In genomic region chr20:38674178-38675133, GRCh38 we compare ENCODE assay signal across 8 cellular contexts. TPM values are rescaled to one million over a fixed set of nuclear protein-coding genes. Genes with fewer than 3 reads are reported as not detected.
DNase-seq lines count a peak whose midpoint lies in the region; TF ChIP-seq lines count a peak whose summit lies in the region.

No MANE protein-coding gene starts in this region.

- no peaks in the 10 kb centered on the region for H3K36me3 ChIP-seq in CD8-positive, alpha-beta memory T cell (ENCODE audit: insufficient read depth, low read length)
- no peaks in the 10 kb centered on the region for H3K36me3 ChIP-seq in right atrium auricular region
- H3K36me3 ChIP-seq in rectal smooth muscle tissue (ENCODE audit: control insufficient read depth, insufficient read depth, low read length), result no peaks in the 10 kb centered on the region
- H3K36me3 ChIP-seq in uterus, result no peaks in the 10 kb centered on the region

- intact Hi-C loops in uterus (cut with DNase I; ENCODE audit: low total_unique reads), result no loop called here

- H3K27me3 ChIP-seq in CD8-positive, alpha-beta memory T cell (ENCODE audit: insufficient read depth, low read length, poor library complexity, severe bottlenecking), result peaks cover 5% of the 10 kb centered on the region
- H3K27me3 ChIP-seq in right atrium auricular region (no peaks in the 10 kb centered on the region), rectal smooth muscle tissue (ENCODE audit: control insufficient read depth, insufficient read depth, low read length) (peaks cover 14% of the 10 kb centered on the region), uterus (peaks cover 0 to 21% of the 10 kb centered on the region in 2 donors)

- H3K9me3 ChIP-seq in CD8-positive, alpha-beta memory T cell (ENCODE audit: low read length), result no peaks in the 10 kb centered on the region
- H3K9me3 ChIP-seq in right atrium auricular region, result no peaks in the 10 kb centered on the region
- H3K9me3 ChIP-seq in uterus, result no peaks in the 10 kb centered on the region

- H3K9me3 Mint-ChIP-seq in CD8-positive, alpha-beta memory T cell, result peaks cover 0 to 6% (median 0%) of the 10 kb centered on the region in 5 donors

- H3K36me3 Mint-ChIP-seq in CD8-positive, alpha-beta memory T cell, result no peaks in the 10 kb centered on the region

- H3K4me3 Mint-ChIP-seq in CD8-positive, alpha-beta memory T cell, result peak overlapping the region; percentile 78 to 89 (median 84)

- DNase-seq in CD8-positive, alpha-beta memory T cell, result peak; percentile 38 to 67 (median 54)
- DNase-seq in HFF-Myc (ENCODE audit: extremely low read depth, low read depth) (no peak), SK-MEL-5 (ENCODE audit: low read depth, low spot score) (peak; percentile 42), right atrium auricular region (ENCODE audit: low spot score) (no peak), uterus (no peak)
- peak; percentile 21 for DNase-seq in activated naive CD8-positive, alpha-beta T cell treated with anti-CD3 and anti-CD28 coated beads, Interleukin-2, amount 50 U/mL, for 16 hours (ENCODE audit: low read depth, low spot score)
- no peak for DNase-seq in NK-92 treated with Interleukin-12 subunit alpha and Interleukin-12 subunit beta, amount 100 ng/mL, for 24 hours (lab: John Stamatoyannopoulos, UW)

- H3K4me1 ChIP-seq in CD8-positive, alpha-beta memory T cell (ENCODE audit: insufficient read depth, low read length), result peaks cover 10% of the 10 kb centered on the region
- peaks cover 0 to 17% of the 10 kb centered on the region in 2 donors for H3K4me1 ChIP-seq in right atrium auricular region
- no peaks in the 10 kb centered on the region for H3K4me1 ChIP-seq in rectal smooth muscle tissue (ENCODE audit: control insufficient read depth, insufficient read depth, low read length)
- peaks cover 0 to 3% of the 10 kb centered on the region in 2 donors for H3K4me1 ChIP-seq in uterus

- POLR2A ChIA-PET in CD8-positive, alpha-beta memory T cell (lab: Charles Lee), result no interaction called here

- H3K27me3 Mint-ChIP-seq in CD8-positive, alpha-beta memory T cell, result peaks cover 21 to 38% of the 10 kb centered on the region in 2 donors

- H3K9ac ChIP-seq in rectal smooth muscle tissue (ENCODE audit: low read length), result no peak overlapping the region

- H3K27ac Mint-ChIP-seq in CD8-positive, alpha-beta memory T cell, result peak overlapping the region in 4 of 8 donors; percentile 12 to 78 (median 55)

- in situ Hi-C loops in SK-MEL-5 (cut with HindIII; ENCODE audit: low pct_unique_long_range_greater_than_20kb, low sequenced_read_pairs), result loop anchor here (25.0 kb wide), 1 partner anchor 88 kb away; no protein-coding TSS in a partner anchor

- CTCF ChIA-PET in CD8-positive, alpha-beta memory T cell (lab: Charles Lee), result interaction anchor here (1.1 kb wide), 1 partner anchor 16 kb away, joined by 3 read pairs; no protein-coding TSS in a partner anchor

- peak overlapping the region; percentile 32 for H3K27ac ChIP-seq in CD8-positive, alpha-beta memory T cell (ENCODE audit: low read depth, low read length)
- H3K27ac ChIP-seq in right atrium auricular region (no peak overlapping the region), rectal smooth muscle tissue (ENCODE audit: low read depth, low read length) (no peak overlapping the region), uterus (no peak overlapping the region)

- peaks cover 11 to 17% (median 15%) of the 10 kb centered on the region in 3 donors for H3K4me1 Mint-ChIP-seq in CD8-positive, alpha-beta memory T cell

- no peak for TF ChIP-seq CTCF in HFF-Myc (IDR thresholded peaks at IDR 0.05; ENCODE audit: low read depth, low read length, missing control alignments)
- no peak for TF ChIP-seq CTCF in right atrium auricular region (IDR thresholded peaks at IDR 0.05)
- no peak for TF ChIP-seq CTCF in uterus (IDR thresholded peaks at IDR 0.05)

- no peak for TF ChIP-seq POLR2A in uterus (IDR thresholded peaks at IDR 0.05)

- H3K4me3 ChIP-seq in CD8-positive, alpha-beta memory T cell (ENCODE audit: low read length), result peak overlapping the region; percentile 59
- H3K4me3 ChIP-seq in HFF-Myc (replicated peaks; ENCODE audit: low read depth, low read length) (peak overlapping the region; percentile 47), right atrium auricular region (peak overlapping the region; percentile 37 to 59), rectal smooth muscle tissue (ENCODE audit: low read length) (peak overlapping the region; percentile 51), uterus (peak overlapping the region; percentile 12 to 20)

RNA-seq across cellular contexts. Expression of gene SLC32A1, which starts 49.8 kb away (rescaled TPM):
- total RNA-seq in CD8-positive, alpha-beta memory T cell, result not detected
- not detected for polyA plus RNA-seq in CD8-positive, alpha-beta memory T cell
- not detected in 2 replicates for total RNA-seq in SK-MEL-5 (2014; rRNA removed; shearing (Covaris generic))
- 0.03 TPM in 1 of 2 replicates, not detected in the other for polyA plus RNA-seq in SK-MEL-5 (2015; cell fraction: cytosol; rRNA removed)
- polyA plus RNA-seq in SK-MEL-5 (2015; cell fraction: nucleus; rRNA removed), result not detected in 2 replicates
- total RNA-seq in right atrium auricular region (not detected), uterus (not detected)

Comparison
In these comparisons a context has a peak if more than half of its experiments do, and no peak if none do; other contexts are left out.
1. DNase-seq: peak in CD8-positive, alpha-beta memory T cell (5 of 5), SK-MEL-5 (single experiment) and activated naive CD8-positive, alpha-beta T cell treated with anti-CD3 and anti-CD28 coated beads, Interleukin-2, amount 50 U/mL, for 16 hours (single experiment); none in HFF-Myc (single experiment), right atrium auricular region (single experiment), uterus (0 of 2) and NK-92 treated with Interleukin-12 subunit alpha and Interleukin-12 subunit beta, amount 100 ng/mL, for 24 hours (single experiment).
2. Peak in every context shown above with its lines, with median percentiles within 50 percentile points of each other: H3K4me3 ChIP-seq.